ENCODE assay signal across 1 cellular context in genomic region chr9:120868676-120869359, GRCh38.
TF ChIP-seq lines count a peak whose summit lies in the region.

No MANE protein-coding gene starts in this region.

TF ChIP-seq in WTC11, 78 proteins besides CTCF, POLR2A, EP300 and RAD21 (continued from another document):
- TF ChIP-seq NFE2L1 (CRISPR knock-in tag; IDR thresholded peaks at IDR 0.05) (0 out of 2 replicates have a peak, but pooled peaks have one; percentile 19), EMX1 (CRISPR knock-in tag; IDR thresholded peaks at IDR 0.05) (no peak), ZNF416 (CRISPR knock-in tag; IDR thresholded peaks at IDR 0.05) (no peak), JUN (CRISPR knock-in tag; IDR thresholded peaks at IDR 0.05) (no peak), RELA (CRISPR knock-in tag; IDR thresholded peaks at IDR 0.05; ENCODE audit: borderline replicate concordance) (peak; percentile 54; the same call in 1 of the 2 replicates), FOXJ3 (CRISPR knock-in tag; IDR thresholded peaks at IDR 0.05; ENCODE audit: borderline replicate concordance) (no peak), ATF6 (CRISPR knock-in tag; IDR thresholded peaks at IDR 0.05) (no peak), ATF1 (CRISPR knock-in tag; IDR thresholded peaks at IDR 0.05) (no peak), PRRX2 (CRISPR knock-in tag; IDR thresholded peaks at IDR 0.05) (0 out of 2 replicates have a peak, but pooled peaks have one; percentile 40), MYBL2 (CRISPR knock-in tag; IDR thresholded peaks at IDR 0.05) (no peak), SMAD4 (CRISPR knock-in tag; IDR thresholded peaks at IDR 0.05) (peak; percentile 30; the same call in 1 of the 2 replicates), NR1H2 (CRISPR knock-in tag; IDR thresholded peaks at IDR 0.05) (no peak), TEAD1 (CRISPR knock-in tag; IDR thresholded peaks at IDR 0.05) (0 out of 2 replicates have a peak, but pooled peaks have one; percentile 32), ZNF671 (CRISPR knock-in tag; IDR thresholded peaks at IDR 0.05) (no peak), ZNF121 (CRISPR knock-in tag; IDR thresholded peaks at IDR 0.05) (peak; percentile 96), NR3C1 (CRISPR knock-in tag; conservative IDR thresholded peaks at IDR 0.05; ENCODE audit: low read depth) (no peak), FOXK1 (CRISPR knock-in tag; IDR thresholded peaks at IDR 0.05) (no peak), MAX (CRISPR knock-in tag; IDR thresholded peaks at IDR 0.05) (peak; percentile 90), ESRRA (CRISPR knock-in tag; IDR thresholded peaks at IDR 0.05; ENCODE audit: borderline replicate concordance) (no peak)
- TF ChIP-seq, protein P1, sequence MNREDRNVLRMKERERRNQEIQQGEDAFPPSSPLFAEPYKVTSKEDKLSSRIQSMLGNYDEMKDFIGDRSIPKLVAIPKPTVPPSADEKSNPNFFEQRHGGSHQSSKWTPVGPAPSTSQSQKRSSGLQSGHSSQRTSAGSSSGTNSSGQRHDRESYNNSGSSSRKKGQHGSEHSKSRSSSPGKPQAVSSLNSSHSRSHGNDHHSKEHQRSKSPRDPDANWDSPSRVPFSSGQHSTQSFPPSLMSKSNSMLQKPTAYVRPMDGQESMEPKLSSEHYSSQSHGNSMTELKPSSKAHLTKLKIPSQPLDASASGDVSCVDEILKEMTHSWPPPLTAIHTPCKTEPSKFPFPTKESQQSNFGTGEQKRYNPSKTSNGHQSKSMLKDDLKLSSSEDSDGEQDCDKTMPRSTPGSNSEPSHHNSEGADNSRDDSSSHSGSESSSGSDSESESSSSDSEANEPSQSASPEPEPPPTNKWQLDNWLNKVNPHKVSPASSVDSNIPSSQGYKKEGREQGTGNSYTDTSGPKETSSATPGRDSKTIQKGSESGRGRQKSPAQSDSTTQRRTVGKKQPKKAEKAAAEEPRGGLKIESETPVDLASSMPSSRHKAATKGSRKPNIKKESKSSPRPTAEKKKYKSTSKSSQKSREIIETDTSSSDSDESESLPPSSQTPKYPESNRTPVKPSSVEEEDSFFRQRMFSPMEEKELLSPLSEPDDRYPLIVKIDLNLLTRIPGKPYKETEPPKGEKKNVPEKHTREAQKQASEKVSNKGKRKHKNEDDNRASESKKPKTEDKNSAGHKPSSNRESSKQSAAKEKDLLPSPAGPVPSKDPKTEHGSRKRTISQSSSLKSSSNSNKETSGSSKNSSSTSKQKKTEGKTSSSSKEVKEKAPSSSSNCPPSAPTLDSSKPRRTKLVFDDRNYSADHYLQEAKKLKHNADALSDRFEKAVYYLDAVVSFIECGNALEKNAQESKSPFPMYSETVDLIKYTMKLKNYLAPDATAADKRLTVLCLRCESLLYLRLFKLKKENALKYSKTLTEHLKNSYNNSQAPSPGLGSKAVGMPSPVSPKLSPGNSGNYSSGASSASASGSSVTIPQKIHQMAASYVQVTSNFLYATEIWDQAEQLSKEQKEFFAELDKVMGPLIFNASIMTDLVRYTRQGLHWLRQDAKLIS (CRISPR knock-in tag; IDR thresholded peaks at IDR 0.05; ENCODE audit: borderline replicate concordance), result no peak
- TF ChIP-seq, protein P2, sequence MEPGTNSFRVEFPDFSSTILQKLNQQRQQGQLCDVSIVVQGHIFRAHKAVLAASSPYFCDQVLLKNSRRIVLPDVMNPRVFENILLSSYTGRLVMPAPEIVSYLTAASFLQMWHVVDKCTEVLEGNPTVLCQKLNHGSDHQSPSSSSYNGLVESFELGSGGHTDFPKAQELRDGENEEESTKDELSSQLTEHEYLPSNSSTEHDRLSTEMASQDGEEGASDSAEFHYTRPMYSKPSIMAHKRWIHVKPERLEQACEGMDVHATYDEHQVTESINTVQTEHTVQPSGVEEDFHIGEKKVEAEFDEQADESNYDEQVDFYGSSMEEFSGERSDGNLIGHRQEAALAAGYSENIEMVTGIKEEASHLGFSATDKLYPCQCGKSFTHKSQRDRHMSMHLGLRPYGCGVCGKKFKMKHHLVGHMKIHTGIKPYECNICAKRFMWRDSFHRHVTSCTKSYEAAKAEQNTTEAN (CRISPR knock-in tag; IDR thresholded peaks at IDR 0.05), result no peak
